Comparison of ENCODE assay signal across 16 cellular contexts in the genomic region with DNA sequence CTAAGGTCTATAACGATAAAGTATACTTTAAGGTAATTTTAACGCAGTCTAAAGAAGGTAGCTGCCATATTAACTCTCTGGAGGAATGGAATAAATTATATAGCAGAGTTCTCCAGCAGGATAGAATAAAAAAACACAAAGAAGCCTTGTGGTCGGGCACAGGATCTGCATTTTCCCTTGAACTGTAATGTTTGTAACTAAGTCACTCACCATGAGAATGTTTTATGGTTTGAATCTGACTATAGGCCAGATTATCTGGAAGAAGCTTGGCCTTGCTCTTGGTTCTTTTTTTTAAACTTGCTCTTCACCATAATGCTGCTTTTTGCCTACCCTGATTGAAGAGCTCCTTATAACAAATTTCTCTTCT.
"Had no signal": no experiment of that assay in that cellular context is flagged by ENCODE, and none has a peak within 500 bp of the region (broad histone marks: within the 10 kb centered on the region; RNA-seq: fewer than 3 reads in every experiment).

No MANE protein-coding gene starts in this region.

- H3K4me1 ChIP-seq: psoas muscle, thyroid gland, uterus had no signal

- DNase-seq: activated B cell treated with CpG ODN at 0.5 μM for 24 hours; activated CD4-positive, alpha-beta T cell treated with anti-CD3 and anti-CD28 coated beads for 48 hours; activated CD8-positive, alpha-beta T cell treated with anti-CD3 and anti-CD28 coated beads for 36 hours; activated effector memory CD4-positive, alpha-beta T cell treated with anti-CD3 and anti-CD28 coated beads, Interleukin-2, amount 50 U/mL, for 16 hours; activated T-cell treated with anti-CD3 and anti-CD28 coated beads, Interleukin-2, amount 50 U/mL, for 4 hours; effector CD8-positive, alpha-beta T cell; foreskin melanocyte; heart right ventricle; left ventricle myocardium inferior; occipital lobe; psoas muscle; stimulated activated CD4-positive, alpha-beta T cell treated with anti-CD3 and anti-CD28 coated beads, Interleukin-1b, Interleukin-23, amount 100 ng/mL, for 48 hours; T-helper 17 cell; thyroid gland; uterus had no signal

- ATAC-seq: activated CD8-positive, alpha-beta T cell treated with anti-CD3 and anti-CD28 coated beads for 36 hours; activated T-cell treated with anti-CD3 and anti-CD28 coated beads, Interleukin-2, amount 50 U/mL, for 4 hours; heart right ventricle; natural killer cell treated with Interleukin-12 subunit alpha and Interleukin-12 subunit beta and Interleukin-15 and Interleukin-18, amount 100 ng/mL, for 72 hours; psoas muscle; T-helper 17 cell had no signal

- H3K27me3 ChIP-seq: heart right ventricle, thyroid gland, uterus had no signal

- H3K36me3 ChIP-seq: heart right ventricle, left ventricle myocardium inferior, thyroid gland, uterus had no signal

- H3K9me3 ChIP-seq: heart right ventricle, left ventricle myocardium inferior, psoas muscle, thyroid gland, uterus had no signal

- H3K4me3 ChIP-seq: heart right ventricle, left ventricle myocardium inferior, psoas muscle, thyroid gland, uterus had no signal

- H3K27ac ChIP-seq: heart right ventricle, left ventricle myocardium inferior, psoas muscle, thyroid gland, uterus had no signal
